Comparison of ENCODE assay signal across 20 cellular contexts in the genomic region with DNA sequence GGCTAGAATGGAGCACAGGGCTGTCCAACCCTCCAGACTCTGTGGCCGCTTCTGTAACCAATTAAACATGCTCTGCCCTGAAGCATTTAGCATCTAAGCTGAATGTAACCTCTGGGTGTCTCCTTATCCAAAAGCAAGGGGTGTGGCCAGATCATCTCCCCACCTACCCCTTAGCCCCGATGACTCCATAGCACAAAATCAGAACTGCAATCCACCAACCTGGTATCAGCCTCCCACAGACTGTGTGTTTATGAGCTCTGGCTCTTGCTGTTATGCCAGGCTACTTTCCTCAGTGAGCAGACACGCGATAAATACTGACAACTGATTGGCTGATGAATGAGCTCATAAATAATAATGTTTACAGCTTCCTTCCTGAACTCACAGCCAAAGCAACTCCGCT. TPM values are rescaled to one million over a fixed set of nuclear protein-coding genes. Genes with fewer than 3 reads are reported as not detected.
DNase-seq lines count a peak whose midpoint lies in the region; ATAC-seq, FAIRE-seq and TF ChIP-seq lines count a peak whose summit lies in the region.
"Had no signal": no experiment of that assay in that cellular context is flagged by ENCODE, and none has a peak within 500 bp of the region (broad histone marks: within the 10 kb centered on the region; RNA-seq: fewer than 3 reads in every experiment).

No MANE protein-coding gene starts in this region.

- no peak overlapping the region for H3K4me3 Mint-ChIP-seq in endodermal cell
- H3K4me3 Mint-ChIP-seq: activated naive CD4-positive, alpha-beta T cell treated with anti-CD3 and anti-CD28 coated beads, Interleukin-2, amount 10 ng/mL, durations not matched to agents 7 days and 5 days had no signal

- no peaks in the 10 kb centered on the region for H3K9me3 Mint-ChIP-seq in endodermal cell
- H3K9me3 Mint-ChIP-seq: activated naive CD4-positive, alpha-beta T cell treated with anti-CD3 and anti-CD28 coated beads, Interleukin-2, amount 10 ng/mL, durations not matched to agents 7 days and 5 days had no signal

- peaks cover 10% of the 10 kb centered on the region for H3K4me1 Mint-ChIP-seq in endodermal cell
- H3K4me1 Mint-ChIP-seq: activated naive CD4-positive, alpha-beta T cell treated with anti-CD3 and anti-CD28 coated beads, Interleukin-2, amount 10 ng/mL, durations not matched to agents 7 days and 5 days had no signal

- DNase-seq in AG08396 (ENCODE audit: low spot score) (peak; percentile 19), EH (ENCODE audit: low read depth) (peak; percentile 37), RCC 7860 (ENCODE audit: low spot score) (peak; percentile 60), glomerular endothelial cell (ENCODE audit: extremely low read depth, low read depth, low spot score) (peak; percentile 12), pons (ENCODE audit: low spot score) (no peak), nucleus accumbens (lab: John Stamatoyannopoulos, UW) (no peak), endodermal cell (no peak)
- DNase-seq: activated CD4-positive, alpha-beta T cell treated with anti-CD3 and anti-CD28 coated beads for 4 hours; activated naive CD4-positive, alpha-beta T cell treated with anti-CD3 and anti-CD28 coated beads, Interleukin-2, amount 10 ng/mL, durations not matched to agents 7 days and 5 days; cortex of kidney; KG1; NCI-H1092 treated with DMSO at 0.1 percent for 48 hours; NCI-H774; ovary; sigmoid colon; stimulated activated CD4-positive, alpha-beta T cell treated with anti-CD3 and anti-CD28 coated beads, Interleukin-2, amount 100 ng/mL, for 24 hours; T-helper 9 cell; uterus had no signal

- TF ChIP-seq CTCF in endodermal cell (conservative IDR thresholded peaks at IDR 0.05), result no peak

- H3K4me1 ChIP-seq in endodermal cell (ENCODE audit: control insufficient read depth, insufficient read depth, low read length), result no peaks in the 10 kb centered on the region
- H3K4me1 ChIP-seq: uterus had no signal

- 94% methylated on average over 5 of the region's 5 CpGs for WGBS in endodermal cell (ENCODE audit: insufficient coverage in 1 of 2, insufficient read length in 1 of 2), 2 experiments

- no peak overlapping the region for H3K9ac ChIP-seq in endodermal cell (ENCODE audit: extremely low read depth, low read length, poor library complexity, severe bottlenecking)

- no peak for ATAC-seq in GM21786 (IDR thresholded peaks at IDR 0.05; ENCODE audit: unreplicated experiment)

- H3K4me3 ChIP-seq in endodermal cell (ENCODE audit: low read length), result no peak overlapping the region
- H3K4me3 ChIP-seq: ovary, sigmoid colon, SJSA1, uterus had no signal

- no peaks in the 10 kb centered on the region for H3K27me3 ChIP-seq in endodermal cell (ENCODE audit: control insufficient read depth, insufficient read depth, low read length, poor library complexity, severe bottlenecking)
- H3K27me3 ChIP-seq: ovary, sigmoid colon, uterus had no signal

- no peaks in the 10 kb centered on the region for H3K36me3 ChIP-seq in endodermal cell (ENCODE audit: control insufficient read depth, insufficient read depth, low read length)
- H3K36me3 ChIP-seq: ovary, sigmoid colon, SJSA1, uterus had no signal

- peak; percentile 87 for FAIRE-seq in RCC 7860 (lab: Jason Lieb, UNC)

- H3K9me3 ChIP-seq in endodermal cell (ENCODE audit: control insufficient read depth, low read length), result no peaks in the 10 kb centered on the region
- H3K9me3 ChIP-seq: ovary, sigmoid colon, SJSA1, uterus had no signal

- H3K27ac ChIP-seq in endodermal cell (ENCODE audit: low read depth, low read length), result no peak overlapping the region
- H3K27ac ChIP-seq: ovary, sigmoid colon, SJSA1, uterus had no signal

- H3K27me3 Mint-ChIP-seq in endodermal cell (ENCODE audit: insufficient read depth), result peaks cover 4% of the 10 kb centered on the region

- no peaks in the 10 kb centered on the region for H3K36me3 Mint-ChIP-seq in endodermal cell (ENCODE audit: low read depth)
- H3K36me3 Mint-ChIP-seq: activated naive CD4-positive, alpha-beta T cell treated with anti-CD3 and anti-CD28 coated beads, Interleukin-2, amount 10 ng/mL, durations not matched to agents 7 days and 5 days had no signal

- H3K27ac Mint-ChIP-seq in endodermal cell, result no peak overlapping the region
- H3K27ac Mint-ChIP-seq: activated naive CD4-positive, alpha-beta T cell treated with anti-CD3 and anti-CD28 coated beads, Interleukin-2, amount 10 ng/mL, durations not matched to agents 7 days and 5 days had no signal

RNA-seq across cellular contexts. Expression of gene FRMD4A, which starts 3.2 kb away (rescaled TPM):
- total RNA-seq in glomerular endothelial cell (120 and 162 TPM in 2 replicates), endodermal cell (10 to 100 TPM; 22.3 to 22.4 TPM)
- 113 TPM for polyA plus RNA-seq in endodermal cell (2013, experiment 1 of 2)
- 90.3 TPM for polyA plus RNA-seq in endodermal cell (2013, experiment 2 of 2)

Comparison
In these comparisons a context has a peak if more than half of its experiments do, and no peak if none do; other contexts are left out.
1. DNase-seq: peak in AG08396 (single experiment), EH (single experiment), RCC 7860 (single experiment) and glomerular endothelial cell (single experiment); none in pons (single experiment), nucleus accumbens (0 of 56) and endodermal cell (single experiment).